1 cellular context compared by ENCODE assay signal in the genomic region with DNA sequence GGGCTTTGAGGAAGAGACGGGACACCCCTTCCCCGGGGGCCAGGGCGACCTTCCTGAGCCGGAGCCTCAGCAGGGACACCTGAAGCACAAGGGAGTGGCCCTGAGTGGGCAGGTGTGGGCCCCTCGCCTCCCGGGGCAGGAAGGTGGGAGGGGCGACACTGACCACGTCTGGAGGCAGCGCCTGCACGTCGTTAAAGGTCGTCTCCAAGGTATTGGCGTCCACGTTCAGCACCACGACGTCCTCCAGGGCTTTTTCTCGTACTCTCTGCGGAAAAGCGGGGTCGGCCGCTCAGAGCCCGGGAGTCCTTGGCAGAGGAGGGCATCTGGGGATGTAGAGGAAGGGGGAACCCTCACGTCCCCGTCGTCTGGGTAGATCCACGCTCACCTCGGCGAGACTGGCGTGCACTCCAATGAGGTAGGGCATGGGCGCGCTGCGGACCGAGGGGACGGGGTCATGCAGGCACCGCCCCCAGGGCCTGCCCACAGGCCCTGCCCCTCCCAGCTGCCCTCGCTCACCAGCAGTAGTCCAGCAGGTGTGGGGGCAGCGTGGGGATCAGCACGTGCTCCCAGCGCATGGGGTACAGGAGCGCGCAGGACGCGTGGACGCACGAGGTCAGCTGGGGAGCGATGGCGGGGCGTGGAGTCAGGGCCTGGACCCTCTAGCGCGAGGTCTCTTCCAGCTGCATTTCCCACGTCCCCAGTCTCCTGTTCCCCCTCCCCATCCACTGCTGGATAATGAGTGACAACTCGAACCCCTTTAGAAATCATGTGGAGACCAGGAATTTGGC.
TF ChIP-seq lines count a peak whose summit lies in the region.

No MANE protein-coding gene starts in this region.

TF ChIP-seq in Ishikawa, 13 proteins besides CTCF, POLR2A, EP300 and RAD21:
- TF ChIP-seq ZBTB7A (IDR thresholded peaks at IDR 0.05; ENCODE audit: low read depth) (peak; percentile 22; the same call in 1 of the 2 replicates), MAX (IDR thresholded peaks at IDR 0.05) (peak; percentile 100), EGR1 (IDR thresholded peaks at IDR 0.05) (no peak), TCF12 (IDR thresholded peaks at IDR 0.05; ENCODE audit: low read depth) (0 out of 2 replicates have a peak, but pooled peaks have one; percentile 36)
- TF ChIP-seq, protein P1, sequence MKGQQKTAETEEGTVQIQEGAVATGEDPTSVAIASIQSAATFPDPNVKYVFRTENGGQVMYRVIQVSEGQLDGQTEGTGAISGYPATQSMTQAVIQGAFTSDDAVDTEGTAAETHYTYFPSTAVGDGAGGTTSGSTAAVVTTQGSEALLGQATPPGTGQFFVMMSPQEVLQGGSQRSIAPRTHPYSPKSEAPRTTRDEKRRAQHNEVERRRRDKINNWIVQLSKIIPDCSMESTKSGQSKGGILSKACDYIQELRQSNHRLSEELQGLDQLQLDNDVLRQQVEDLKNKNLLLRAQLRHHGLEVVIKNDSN (IDR thresholded peaks at IDR 0.05), result peak; percentile 65
- TF ChIP-seq, protein P2, sequence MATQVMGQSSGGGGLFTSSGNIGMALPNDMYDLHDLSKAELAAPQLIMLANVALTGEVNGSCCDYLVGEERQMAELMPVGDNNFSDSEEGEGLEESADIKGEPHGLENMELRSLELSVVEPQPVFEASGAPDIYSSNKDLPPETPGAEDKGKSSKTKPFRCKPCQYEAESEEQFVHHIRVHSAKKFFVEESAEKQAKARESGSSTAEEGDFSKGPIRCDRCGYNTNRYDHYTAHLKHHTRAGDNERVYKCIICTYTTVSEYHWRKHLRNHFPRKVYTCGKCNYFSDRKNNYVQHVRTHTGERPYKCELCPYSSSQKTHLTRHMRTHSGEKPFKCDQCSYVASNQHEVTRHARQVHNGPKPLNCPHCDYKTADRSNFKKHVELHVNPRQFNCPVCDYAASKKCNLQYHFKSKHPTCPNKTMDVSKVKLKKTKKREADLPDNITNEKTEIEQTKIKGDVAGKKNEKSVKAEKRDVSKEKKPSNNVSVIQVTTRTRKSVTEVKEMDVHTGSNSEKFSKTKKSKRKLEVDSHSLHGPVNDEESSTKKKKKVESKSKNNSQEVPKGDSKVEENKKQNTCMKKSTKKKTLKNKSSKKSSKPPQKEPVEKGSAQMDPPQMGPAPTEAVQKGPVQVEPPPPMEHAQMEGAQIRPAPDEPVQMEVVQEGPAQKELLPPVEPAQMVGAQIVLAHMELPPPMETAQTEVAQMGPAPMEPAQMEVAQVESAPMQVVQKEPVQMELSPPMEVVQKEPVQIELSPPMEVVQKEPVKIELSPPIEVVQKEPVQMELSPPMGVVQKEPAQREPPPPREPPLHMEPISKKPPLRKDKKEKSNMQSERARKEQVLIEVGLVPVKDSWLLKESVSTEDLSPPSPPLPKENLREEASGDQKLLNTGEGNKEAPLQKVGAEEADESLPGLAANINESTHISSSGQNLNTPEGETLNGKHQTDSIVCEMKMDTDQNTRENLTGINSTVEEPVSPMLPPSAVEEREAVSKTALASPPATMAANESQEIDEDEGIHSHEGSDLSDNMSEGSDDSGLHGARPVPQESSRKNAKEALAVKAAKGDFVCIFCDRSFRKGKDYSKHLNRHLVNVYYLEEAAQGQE (IDR thresholded peaks at IDR 0.05; ENCODE audit: low read depth), result no peak
